In the genomic region with DNA sequence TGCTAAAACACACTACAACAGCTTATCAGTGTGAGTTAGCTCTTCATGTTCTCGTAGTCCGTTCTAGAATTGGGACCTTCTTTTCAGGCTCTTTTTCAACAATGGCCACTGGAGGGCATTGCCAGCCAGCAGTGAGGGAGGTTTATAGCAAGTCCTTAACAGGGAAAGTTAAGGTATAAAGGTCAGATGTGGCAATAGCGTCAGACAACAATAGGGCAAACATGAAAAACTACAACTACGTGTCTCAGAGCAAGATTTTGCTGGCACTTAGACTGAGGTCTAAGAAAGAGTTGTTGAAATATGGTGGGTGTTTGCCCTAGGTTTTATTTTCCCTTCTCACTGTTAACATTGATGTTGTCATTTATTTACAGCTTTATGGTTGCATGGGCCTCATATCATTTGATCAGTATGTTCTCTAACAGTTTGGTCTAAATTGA, we compare ENCODE assay signal across 9 cellular contexts.
DNase-seq lines count a peak whose midpoint lies in the region; TF ChIP-seq lines count a peak whose summit lies in the region.
"Had no signal": no experiment of that assay in that cellular context is flagged by ENCODE, and none has a peak within 500 bp of the region (broad histone marks: within the 10 kb centered on the region; RNA-seq: fewer than 3 reads in every experiment).

No MANE protein-coding gene starts in this region.

- H3K4me3 ChIP-seq in smooth muscle cell, result no peak overlapping the region

- H3K4me1 Mint-ChIP-seq in activated CD4-positive, alpha-beta T cell treated with anti-CD3 and anti-CD28 coated beads, Interleukin-2, amount 10 ng/mL, durations not matched to agents 7 days and 5 days, result no peaks in the 10 kb centered on the region
- H3K4me1 Mint-ChIP-seq in glutamatergic neuron (ENCODE audit: low read depth, unreplicated experiment), result no peaks in the 10 kb centered on the region
- H3K4me1 Mint-ChIP-seq: activated naive CD8-positive, alpha-beta T cell treated with anti-CD3 and anti-CD28 coated beads, Interleukin-2, amount 10 ng/mL, durations not matched to agents 7 days and 5 days had no signal

- H3K9ac ChIP-seq in smooth muscle cell (ENCODE audit: low read depth), result no peak overlapping the region

- no peaks in the 10 kb centered on the region for H3F3A ChIP-seq in smooth muscle cell (ENCODE audit: low read depth)

- no peaks in the 10 kb centered on the region for H4K20me1 ChIP-seq in smooth muscle cell (ENCODE audit: low read depth)

- H3K36me3 ChIP-seq in smooth muscle cell (ENCODE audit: low read depth), result no peaks in the 10 kb centered on the region

- no peak overlapping the region for H2AFZ ChIP-seq in smooth muscle cell (ENCODE audit: low read depth)

- H3K27ac ChIP-seq in smooth muscle cell (ENCODE audit: low read depth), result no peak overlapping the region

- DNase-seq in activated CD4-positive, alpha-beta T cell treated with anti-CD3 and anti-CD28 coated beads, Interleukin-2, amount 10 ng/mL, durations not matched to agents 7 days and 5 days, result peak; percentile 7
- DNase-seq in activated CD4-positive, alpha-beta T cell treated with anti-CD3 and anti-CD28 coated beads for 4 hours, result no peak
- peak; percentile 58 to 67 for DNase-seq in Kasumi-1 (lab: John Stamatoyannopoulos, UW)
- peak; percentile 7 for DNase-seq in T1000 (lab: John Stamatoyannopoulos, UW)
- peak; percentile 18 for DNase-seq in glutamatergic neuron
- DNase-seq in smooth muscle cell (lab: John Stamatoyannopoulos, UW; ENCODE audit: unreplicated experiment), result no peak
- DNase-seq in NCI-H2196 (lab: John Stamatoyannopoulos, UW; ENCODE audit: unreplicated experiment), result no peak
- no peak for DNase-seq in hippocampal formation (lab: John Stamatoyannopoulos, UW)
- DNase-seq: activated naive CD8-positive, alpha-beta T cell treated with anti-CD3 and anti-CD28 coated beads, Interleukin-2, amount 10 ng/mL, durations not matched to agents 7 days and 5 days had no signal

- H3K27me3 ChIP-seq in smooth muscle cell (ENCODE audit: low read depth), result no peaks in the 10 kb centered on the region

- no peak overlapping the region for H3K27ac Mint-ChIP-seq in activated CD4-positive, alpha-beta T cell treated with anti-CD3 and anti-CD28 coated beads, Interleukin-2, amount 10 ng/mL, durations not matched to agents 7 days and 5 days
- H3K27ac Mint-ChIP-seq in glutamatergic neuron (ENCODE audit: unreplicated experiment), result no peak overlapping the region
- H3K27ac Mint-ChIP-seq: activated naive CD8-positive, alpha-beta T cell treated with anti-CD3 and anti-CD28 coated beads, Interleukin-2, amount 10 ng/mL, durations not matched to agents 7 days and 5 days had no signal

- WGBS in smooth muscle cell (ENCODE audit: low lambda C conversion rate), result 40% methylated on average over 4 of the region's 4 CpGs

- H3K4me2 ChIP-seq in smooth muscle cell, result no peak overlapping the region

- H3K27me3 Mint-ChIP-seq in activated CD4-positive, alpha-beta T cell treated with anti-CD3 and anti-CD28 coated beads, Interleukin-2, amount 10 ng/mL, durations not matched to agents 7 days and 5 days, result peaks cover 33% of the 10 kb centered on the region
- H3K27me3 Mint-ChIP-seq in glutamatergic neuron (ENCODE audit: unreplicated experiment), result peaks cover 3% of the 10 kb centered on the region

- H3K9me3 Mint-ChIP-seq in activated CD4-positive, alpha-beta T cell treated with anti-CD3 and anti-CD28 coated beads, Interleukin-2, amount 10 ng/mL, durations not matched to agents 7 days and 5 days, result no peaks in the 10 kb centered on the region
- H3K9me3 Mint-ChIP-seq in glutamatergic neuron (ENCODE audit: unreplicated experiment), result no peaks in the 10 kb centered on the region
- H3K9me3 Mint-ChIP-seq: activated naive CD8-positive, alpha-beta T cell treated with anti-CD3 and anti-CD28 coated beads, Interleukin-2, amount 10 ng/mL, durations not matched to agents 7 days and 5 days had no signal

- no peak overlapping the region for H3K4me3 Mint-ChIP-seq in activated CD4-positive, alpha-beta T cell treated with anti-CD3 and anti-CD28 coated beads, Interleukin-2, amount 10 ng/mL, durations not matched to agents 7 days and 5 days
- H3K4me3 Mint-ChIP-seq in glutamatergic neuron (ENCODE audit: unreplicated experiment), result no peak overlapping the region
- H3K4me3 Mint-ChIP-seq: activated naive CD8-positive, alpha-beta T cell treated with anti-CD3 and anti-CD28 coated beads, Interleukin-2, amount 10 ng/mL, durations not matched to agents 7 days and 5 days had no signal

- peaks cover 5% of the 10 kb centered on the region for H3K4me1 ChIP-seq in smooth muscle cell (ENCODE audit: low read depth)

- CTCF ChIA-PET in activated CD4-positive, alpha-beta T cell treated with anti-CD3 and anti-CD28 coated beads, Interleukin-2, amount 10 ng/mL, durations not matched to agents 7 days and 5 days (lab: Charles Lee), result interaction anchor here (0.5 kb wide), 1 partner anchor 186 kb away, joined by 3 read pairs; no protein-coding TSS in a partner anchor

- POLR2A ChIA-PET in activated CD4-positive, alpha-beta T cell treated with anti-CD3 and anti-CD28 coated beads, Interleukin-2, amount 10 ng/mL, durations not matched to agents 7 days and 5 days (lab: Charles Lee), result no interaction called here

- TF ChIP-seq CTCF in glutamatergic neuron (IDR thresholded peaks at IDR 0.05; ENCODE audit: partially characterized antibody, unreplicated experiment), result peak; percentile 34
- TF ChIP-seq CTCF in smooth muscle cell (IDR thresholded peaks at IDR 0.05; ENCODE audit: borderline replicate concordance, insufficient read depth, poor library complexity, severe bottlenecking), result peak; percentile 39

- no peaks in the 10 kb centered on the region for H3K9me3 ChIP-seq in smooth muscle cell (replicated peaks; ENCODE audit: low read depth)

- no peaks in the 10 kb centered on the region for H3K79me2 ChIP-seq in smooth muscle cell (ENCODE audit: low read depth)

- H3K36me3 Mint-ChIP-seq in activated CD4-positive, alpha-beta T cell treated with anti-CD3 and anti-CD28 coated beads, Interleukin-2, amount 10 ng/mL, durations not matched to agents 7 days and 5 days (ENCODE audit: low read depth), result no peaks in the 10 kb centered on the region
- H3K36me3 Mint-ChIP-seq in glutamatergic neuron (ENCODE audit: unreplicated experiment), result no peaks in the 10 kb centered on the region
- H3K36me3 Mint-ChIP-seq: activated naive CD8-positive, alpha-beta T cell treated with anti-CD3 and anti-CD28 coated beads, Interleukin-2, amount 10 ng/mL, durations not matched to agents 7 days and 5 days had no signal

Comparison
In these comparisons a context has a peak if more than half of its experiments do, and no peak if none do; other contexts are left out.
1. DNase-seq: peak in activated CD4-positive, alpha-beta T cell treated with anti-CD3 and anti-CD28 coated beads, Interleukin-2, amount 10 ng/mL, durations not matched to agents 7 days and 5 days (single experiment), Kasumi-1 (2 of 2), T1000 (single experiment) and glutamatergic neuron (single experiment); none in activated CD4-positive, alpha-beta T cell treated with anti-CD3 and anti-CD28 coated beads for 4 hours (0 of 2), smooth muscle cell (single experiment), NCI-H2196 (single experiment) and hippocampal formation (0 of 2).